17 cellular contexts compared by ENCODE assay signal in the genomic region with DNA sequence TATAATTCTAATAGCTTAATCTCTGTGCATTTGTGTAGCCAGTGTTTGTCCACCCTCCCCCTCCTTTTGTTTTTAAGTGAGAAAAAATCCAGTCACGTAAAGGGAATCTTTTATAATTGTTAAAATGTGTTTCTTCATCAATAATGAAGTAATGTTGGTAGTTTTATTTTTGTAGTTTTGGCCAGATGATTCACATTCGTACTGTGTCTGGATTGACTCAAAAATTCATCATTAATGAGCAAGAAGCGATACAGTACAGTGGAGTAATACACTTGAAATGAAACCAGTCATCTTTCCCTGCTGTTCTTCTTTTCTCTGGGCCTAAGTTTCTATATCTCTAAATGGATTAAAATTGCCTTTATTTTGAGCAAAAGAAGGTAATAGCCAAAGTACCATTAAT.
DNase-seq lines count a peak whose midpoint lies in the region; ATAC-seq and TF ChIP-seq lines count a peak whose summit lies in the region.
"Had no signal": no experiment of that assay in that cellular context is flagged by ENCODE, and none has a peak within 500 bp of the region (broad histone marks: within the 10 kb centered on the region; RNA-seq: fewer than 3 reads in every experiment).

No MANE protein-coding gene starts in this region.

- no peaks in the 10 kb centered on the region for H3K27me3 ChIP-seq in ACC112 (ENCODE audit: insufficient read depth, low read length)
- no peaks in the 10 kb centered on the region for H3K27me3 ChIP-seq in mammary epithelial cell (ENCODE audit: insufficient read depth, low read length)
- H3K27me3 ChIP-seq: colonic mucosa, thyroid gland had no signal

- H3K27me3 Mint-ChIP-seq in glutamatergic neuron (ENCODE audit: unreplicated experiment) = no peaks in the 10 kb centered on the region
- H3K27me3 Mint-ChIP-seq in natural killer cell treated with Interleukin-12 subunit alpha and Interleukin-12 subunit beta and Interleukin-15 and Interleukin-18, amount 100 ng/mL, for 72 hours = peaks cover 0 to 14% of the 10 kb centered on the region in 2 donors

- H3K9me3 Mint-ChIP-seq in glutamatergic neuron (ENCODE audit: unreplicated experiment) = peaks cover 2% of the 10 kb centered on the region
- no peaks in the 10 kb centered on the region for H3K9me3 Mint-ChIP-seq in natural killer cell treated with Interleukin-12 subunit alpha and Interleukin-12 subunit beta and Interleukin-15 and Interleukin-18, amount 100 ng/mL, for 72 hours
- H3K9me3 Mint-ChIP-seq: activated naive CD8-positive, alpha-beta T cell treated with anti-CD3 and anti-CD28 coated beads, Interleukin-2, amount 50 U/mL, for 24 hours; CD8-positive, alpha-beta T cell had no signal

- H3K4me1 ChIP-seq in ACC112 (ENCODE audit: control insufficient read depth, insufficient read depth, low read length, unreplicated experiment) (peaks cover 49% of the 10 kb centered on the region), mammary epithelial cell (ENCODE audit: insufficient read depth, low read length) (peaks cover 18% of the 10 kb centered on the region)
- H3K4me1 ChIP-seq: colonic mucosa had no signal

- peaks cover 19% of the 10 kb centered on the region for H3K4me1 Mint-ChIP-seq in glutamatergic neuron (ENCODE audit: low read depth, unreplicated experiment)
- no peaks in the 10 kb centered on the region for H3K4me1 Mint-ChIP-seq in natural killer cell treated with Interleukin-12 subunit alpha and Interleukin-12 subunit beta and Interleukin-15 and Interleukin-18, amount 100 ng/mL, for 72 hours (ENCODE audit: low read depth in 2 of 2)
- H3K4me1 Mint-ChIP-seq: activated naive CD8-positive, alpha-beta T cell treated with anti-CD3 and anti-CD28 coated beads, Interleukin-2, amount 50 U/mL, for 24 hours; naive B cell had no signal

- 33% methylated on average over 3 of the region's 3 CpGs for WGBS in mammary epithelial cell (ENCODE audit: low coverage, missing lambda C conversion rate)

- H3K27ac Mint-ChIP-seq in glutamatergic neuron (ENCODE audit: unreplicated experiment) = peak overlapping the region; percentile 65
- no peak overlapping the region for H3K27ac Mint-ChIP-seq in natural killer cell treated with Interleukin-12 subunit alpha and Interleukin-12 subunit beta and Interleukin-15 and Interleukin-18, amount 100 ng/mL, for 72 hours
- H3K27ac Mint-ChIP-seq: activated naive CD8-positive, alpha-beta T cell treated with anti-CD3 and anti-CD28 coated beads, Interleukin-2, amount 50 U/mL, for 24 hours; CD8-positive, alpha-beta T cell; naive B cell had no signal

- H3K36me3 ChIP-seq in ACC112 (ENCODE audit: insufficient read depth, low read length) (no peaks in the 10 kb centered on the region), mammary epithelial cell (ENCODE audit: insufficient read depth, low read length) (no peaks in the 10 kb centered on the region)
- H3K36me3 ChIP-seq: colonic mucosa, thyroid gland had no signal

- BruUV-seq in mammary epithelial cell (replicated peaks; lab: Mats Ljungman, UMichigan) = no TSS peak

- in situ Hi-C loops in mammary epithelial cell (cut with MboI; ENCODE audit: low sequenced_read_pairs in 2 of 2) = no loop called here

- H3K4me2 ChIP-seq in mammary epithelial cell (ENCODE audit: insufficient read depth, low read depth, low read length) = peak overlapping the region; percentile 60

- peak; percentile 60 for DNase-seq in HS-5 (ENCODE audit: low read depth)
- peak; percentile 65 for DNase-seq in mammary epithelial cell
- no peak for DNase-seq in glutamatergic neuron
- DNase-seq in natural killer cell treated with Interleukin-12 subunit alpha and Interleukin-12 subunit beta and Interleukin-15 and Interleukin-18, amount 100 ng/mL, for 72 hours (ENCODE audit: low spot score) = no peak
- DNase-seq in activated CD4-positive, alpha-beta T cell treated with anti-CD3 and anti-CD28 coated beads for 48 hours = no peak
- DNase-seq in posterior vena cava (ENCODE audit: low spot score) = no peak
- no peak for DNase-seq in NCI-H1417 (lab: John Stamatoyannopoulos, UW)
- DNase-seq: 8988T; activated CD4-positive, alpha-beta T cell treated with anti-CD3 and anti-CD28 coated beads, Interleukin-2, amount 50 U/mL, for 4 hours; activated naive CD8-positive, alpha-beta T cell treated with anti-CD3 and anti-CD28 coated beads, Interleukin-2, amount 50 U/mL, for 24 hours; CD8-positive, alpha-beta T cell; colonic mucosa; naive B cell; NCI-H1930; stimulated activated CD4-positive, alpha-beta T cell treated with anti-CD3 and anti-CD28 coated beads, Interleukin-2, amount 100 ng/mL, for 24 hours; thyroid gland had no signal

- no peaks in the 10 kb centered on the region for H4K20me1 ChIP-seq in mammary epithelial cell (ENCODE audit: insufficient read depth, low read length)

- intact Hi-C loops in mammary epithelial cell (cut with micrococcal nuclease) (loop anchor here (5.0 kb wide), 1 partner anchor 46 kb away; no protein-coding TSS in a partner anchor), posterior vena cava (cut with DNase I) (no loop called here)

- H3K79me2 ChIP-seq in ACC112 (ENCODE audit: control insufficient read depth, insufficient read depth, low read length, unreplicated experiment) (peaks cover 69% of the 10 kb centered on the region), mammary epithelial cell (ENCODE audit: insufficient read depth, low read length) (peaks cover 87% of the 10 kb centered on the region)

- H3K4me3 ChIP-seq in ACC112 (ENCODE audit: low read depth, low read length) = peak overlapping the region; percentile 62
- H3K4me3 ChIP-seq in mammary epithelial cell (replicated peaks in 1 of 3; ENCODE audit: insufficient read depth in 1 of 3, low read depth in 2 of 3, low read length in 3 of 3) = no peak overlapping the region
- H3K4me3 ChIP-seq: colonic mucosa, thyroid gland had no signal

- H2AFZ ChIP-seq in ACC112 (ENCODE audit: low read length, unreplicated experiment) (no peak overlapping the region), mammary epithelial cell (ENCODE audit: low read depth, low read length) (no peak overlapping the region)

- TF ChIP-seq CTCF in mammary epithelial cell (conservative IDR thresholded peaks at IDR 0.05 in 1 of 2, IDR thresholded peaks at IDR 0.05 in 1 of 2; ENCODE audit: extremely low read depth in 1 of 2, insufficient read depth in 1 of 2, low read depth in 1 of 2, low read length in 2 of 2) (no peak), glutamatergic neuron (IDR thresholded peaks at IDR 0.05; ENCODE audit: partially characterized antibody, unreplicated experiment) (no peak)

- CTCF ChIA-PET in mammary epithelial cell (lab: Charles Lee; ENCODE audit: low non-redundant PET) = no interaction called here

- H3K36me3 Mint-ChIP-seq in glutamatergic neuron (ENCODE audit: unreplicated experiment) = no peaks in the 10 kb centered on the region
- H3K36me3 Mint-ChIP-seq in natural killer cell treated with Interleukin-12 subunit alpha and Interleukin-12 subunit beta and Interleukin-15 and Interleukin-18, amount 100 ng/mL, for 72 hours = no peaks in the 10 kb centered on the region
- H3K36me3 Mint-ChIP-seq: CD8-positive, alpha-beta T cell; naive B cell had no signal

- dilution Hi-C loops in mammary epithelial cell (cut with HindIII; ENCODE audit: low sequenced_read_pairs) = no loop called here

- H3K9me3 ChIP-seq in mammary epithelial cell (replicated peaks; ENCODE audit: insufficient read depth, low read length) = no peaks in the 10 kb centered on the region
- H3K9me3 ChIP-seq: colonic mucosa, thyroid gland had no signal

- H3K27ac ChIP-seq in ACC112 (ENCODE audit: low read depth, low read length) = peak overlapping the region; percentile 61
- H3K27ac ChIP-seq in mammary epithelial cell (ENCODE audit: insufficient read depth, low read depth, low read length) = peak overlapping the region; percentile 57
- H3K27ac ChIP-seq: colonic mucosa, thyroid gland had no signal

- ATAC-seq in natural killer cell treated with Interleukin-12 subunit alpha and Interleukin-12 subunit beta and Interleukin-15 and Interleukin-18, amount 100 ng/mL, for 72 hours = no peak
- ATAC-seq: activated naive CD8-positive, alpha-beta T cell treated with anti-CD3 and anti-CD28 coated beads, Interleukin-2, amount 50 U/mL, for 24 hours; CD8-positive, alpha-beta T cell had no signal

- no peak overlapping the region for H3K4me3 Mint-ChIP-seq in glutamatergic neuron (ENCODE audit: unreplicated experiment)
- H3K4me3 Mint-ChIP-seq in natural killer cell treated with Interleukin-12 subunit alpha and Interleukin-12 subunit beta and Interleukin-15 and Interleukin-18, amount 100 ng/mL, for 72 hours = no peak overlapping the region
- H3K4me3 Mint-ChIP-seq: activated naive CD8-positive, alpha-beta T cell treated with anti-CD3 and anti-CD28 coated beads, Interleukin-2, amount 50 U/mL, for 24 hours; CD8-positive, alpha-beta T cell; naive B cell had no signal

- H3K9ac ChIP-seq in mammary epithelial cell (ENCODE audit: insufficient read depth, low read length) = no peak overlapping the region

Comparison
In these comparisons a context has a peak if more than half of its experiments do, and no peak if none do; other contexts are left out.
1. DNase-seq: peak in HS-5 (single experiment) and mammary epithelial cell (single experiment); none in glutamatergic neuron (single experiment), natural killer cell treated with Interleukin-12 subunit alpha and Interleukin-12 subunit beta and Interleukin-15 and Interleukin-18, amount 100 ng/mL, for 72 hours (single experiment), activated CD4-positive, alpha-beta T cell treated with anti-CD3 and anti-CD28 coated beads for 48 hours (single experiment), posterior vena cava (single experiment) and NCI-H1417 (0 of 3).